In genomic region chr3:16146015-16146730, GRCh38 we compare ENCODE assay signal across 1 cellular context.
TF ChIP-seq lines count a peak whose summit lies in the region.

No MANE protein-coding gene starts in this region.

TF ChIP-seq in GM12878, 131 proteins besides CTCF, POLR2A, EP300 and RAD21 (continued from another document):
- TF ChIP-seq IKZF1 (conservative IDR thresholded peaks at IDR 0.05) (peak; percentile 64; the same call in 1 of the 2 replicates), FOXM1 (IDR thresholded peaks at IDR 0.05; ENCODE audit: low read depth, low read length) (peak; percentile 47; the same call in 1 of the 2 replicates), HSF1 (IDR thresholded peaks at IDR 0.05; ENCODE audit: low read depth, low read length) (no peak), ESRRA (IDR thresholded peaks at IDR 0.05; ENCODE audit: low read length) (no peak), TCF12 (IDR thresholded peaks at IDR 0.05; ENCODE audit: low read depth, low read length) (0 out of 2 replicates have a peak, but pooled peaks have one; percentile 69), CREB1 (IDR thresholded peaks at IDR 0.05; ENCODE audit: low read depth) (0 out of 2 replicates have a peak, but pooled peaks have one; percentile 12), EED (IDR thresholded peaks at IDR 0.05; ENCODE audit: low read depth) (peak; percentile 95), RUNX3 (IDR thresholded peaks at IDR 0.05; ENCODE audit: low read length) (peak; percentile 51), RELB (IDR thresholded peaks at IDR 0.05; ENCODE audit: low read depth) (peak; percentile 60; the same call in 1 of the 2 replicates), PKNOX1 (IDR thresholded peaks at IDR 0.05) (peak; percentile 39)
